1 cellular context compared by ENCODE assay signal in the genomic region with DNA sequence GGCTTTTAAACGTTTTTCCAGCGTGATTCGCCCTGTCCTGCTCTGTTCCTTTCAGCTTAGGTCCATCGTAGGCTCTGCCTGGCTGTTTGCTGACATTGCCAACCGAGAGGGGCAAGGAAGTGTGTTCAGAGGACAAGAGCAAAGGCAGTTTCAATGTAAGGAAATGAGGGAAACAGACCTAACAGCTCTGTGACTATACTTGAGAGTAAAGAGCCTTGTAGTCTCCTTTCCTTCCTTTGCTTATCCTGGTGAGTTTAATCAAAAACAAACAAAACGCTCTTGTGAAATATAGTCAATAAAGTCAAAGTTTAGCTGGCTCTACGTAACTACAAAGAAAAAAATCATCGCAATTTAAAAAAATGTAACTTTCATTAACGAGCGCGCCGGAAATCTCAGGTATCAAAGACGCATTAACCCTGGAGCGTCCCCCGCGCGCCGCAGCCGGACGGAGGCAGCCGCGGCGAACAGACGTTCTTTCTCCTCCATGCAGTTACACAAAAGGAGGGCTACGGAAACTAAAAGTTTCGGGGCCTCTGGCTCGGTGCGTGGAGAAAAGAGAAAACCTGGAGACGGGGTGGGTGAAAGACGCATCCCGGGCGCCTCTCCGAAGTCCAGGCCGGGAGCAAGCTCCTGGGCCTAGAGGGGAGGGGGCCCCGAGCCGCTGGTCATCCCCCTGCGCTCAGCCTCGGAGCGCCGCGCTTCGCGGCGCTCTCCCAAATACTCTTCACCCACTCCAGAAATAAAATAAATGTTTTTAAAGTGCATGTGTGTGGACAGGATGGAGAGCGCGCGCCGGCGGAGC.
TF ChIP-seq lines count a peak whose summit lies in the region.

No MANE protein-coding gene starts in this region.

TF ChIP-seq in HEK293, 187 proteins besides CTCF, POLR2A, EP300 and RAD21 (continued from another document):
- no peak for TF ChIP-seq ZNF571 (tag by site-specific recombination; IDR thresholded peaks at IDR 0.05)
- TF ChIP-seq ZNF223 (tag by site-specific recombination; IDR thresholded peaks at IDR 0.05): no peak
- TF ChIP-seq ZNF426 (tag by site-specific recombination; IDR thresholded peaks at IDR 0.05): no peak
- TF ChIP-seq ZNF529 (tag by site-specific recombination; IDR thresholded peaks at IDR 0.05; ENCODE audit: insufficient replicate concordance): peak; percentile 86
- TF ChIP-seq ZNF777 (tag by site-specific recombination; IDR thresholded peaks at IDR 0.05; ENCODE audit: borderline replicate concordance): no peak
- TF ChIP-seq ZNF341 (tag by site-specific recombination; IDR thresholded peaks at IDR 0.05; ENCODE audit: low read depth): 0 out of 2 replicates have a peak, but pooled peaks have one; percentile 49
- TF ChIP-seq ZNF501 (tag by site-specific recombination; IDR thresholded peaks at IDR 0.05): peak; percentile 65; the same call in 1 of the 2 replicates
- no peak for TF ChIP-seq TCF7L2 (IDR thresholded peaks at IDR 0.05; ENCODE audit: borderline replicate concordance, low read depth, low read length)
- TF ChIP-seq, protein P1, sequence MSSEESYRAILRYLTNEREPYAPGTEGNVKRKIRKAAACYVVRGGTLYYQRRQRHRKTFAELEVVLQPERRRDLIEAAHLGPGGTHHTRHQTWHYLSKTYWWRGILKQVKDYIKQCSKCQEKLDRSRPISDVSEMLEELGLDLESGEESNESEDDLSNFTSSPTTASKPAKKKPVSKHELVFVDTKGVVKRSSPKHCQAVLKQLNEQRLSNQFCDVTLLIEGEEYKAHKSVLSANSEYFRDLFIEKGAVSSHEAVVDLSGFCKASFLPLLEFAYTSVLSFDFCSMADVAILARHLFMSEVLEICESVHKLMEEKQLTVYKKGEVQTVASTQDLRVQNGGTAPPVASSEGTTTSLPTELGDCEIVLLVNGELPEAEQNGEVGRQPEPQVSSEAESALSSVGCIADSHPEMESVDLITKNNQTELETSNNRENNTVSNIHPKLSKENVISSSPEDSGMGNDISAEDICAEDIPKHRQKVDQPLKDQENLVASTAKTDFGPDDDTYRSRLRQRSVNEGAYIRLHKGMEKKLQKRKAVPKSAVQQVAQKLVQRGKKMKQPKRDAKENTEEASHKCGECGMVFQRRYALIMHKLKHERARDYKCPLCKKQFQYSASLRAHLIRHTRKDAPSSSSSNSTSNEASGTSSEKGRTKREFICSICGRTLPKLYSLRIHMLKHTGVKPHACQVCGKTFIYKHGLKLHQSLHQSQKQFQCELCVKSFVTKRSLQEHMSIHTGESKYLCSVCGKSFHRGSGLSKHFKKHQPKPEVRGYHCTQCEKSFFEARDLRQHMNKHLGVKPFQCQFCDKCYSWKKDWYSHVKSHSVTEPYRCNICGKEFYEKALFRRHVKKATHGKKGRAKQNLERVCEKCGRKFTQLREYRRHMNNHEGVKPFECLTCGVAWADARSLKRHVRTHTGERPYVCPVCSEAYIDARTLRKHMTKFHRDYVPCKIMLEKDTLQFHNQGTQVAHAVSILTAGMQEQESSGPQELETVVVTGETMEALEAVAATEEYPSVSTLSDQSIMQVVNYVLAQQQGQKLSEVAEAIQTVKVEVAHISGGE (tag by site-specific recombination; conservative IDR thresholded peaks at IDR 0.05; ENCODE audit: low read depth): peak; percentile 45
- TF ChIP-seq ZNF24 (tag by site-specific recombination; IDR thresholded peaks at IDR 0.05): peak; percentile 71; the same call in 1 of the 2 replicates
- peak; percentile 80; the same call in 1 of the 2 replicates for TF ChIP-seq ZBTB20 (tag by site-specific recombination; IDR thresholded peaks at IDR 0.05)
- no peak for TF ChIP-seq GFI1B (tag by site-specific recombination; IDR thresholded peaks at IDR 0.05)
- no peak for TF ChIP-seq SCRT2 (tag by site-specific recombination; IDR thresholded peaks at IDR 0.05)
- TF ChIP-seq ZNF510 (tag by site-specific recombination; IDR thresholded peaks at IDR 0.05; ENCODE audit: insufficient replicate concordance): no peak
- no peak for TF ChIP-seq BCL11A (tag by site-specific recombination; IDR thresholded peaks at IDR 0.05; ENCODE audit: low read depth)
- TF ChIP-seq KLF9 (tag by site-specific recombination; IDR thresholded peaks at IDR 0.05; ENCODE audit: low read depth): peak; percentile 12; the same call in 1 of the 2 replicates
- no peak for TF ChIP-seq ZNF239 (tag by site-specific recombination; IDR thresholded peaks at IDR 0.05)
- TF ChIP-seq, protein P2, sequence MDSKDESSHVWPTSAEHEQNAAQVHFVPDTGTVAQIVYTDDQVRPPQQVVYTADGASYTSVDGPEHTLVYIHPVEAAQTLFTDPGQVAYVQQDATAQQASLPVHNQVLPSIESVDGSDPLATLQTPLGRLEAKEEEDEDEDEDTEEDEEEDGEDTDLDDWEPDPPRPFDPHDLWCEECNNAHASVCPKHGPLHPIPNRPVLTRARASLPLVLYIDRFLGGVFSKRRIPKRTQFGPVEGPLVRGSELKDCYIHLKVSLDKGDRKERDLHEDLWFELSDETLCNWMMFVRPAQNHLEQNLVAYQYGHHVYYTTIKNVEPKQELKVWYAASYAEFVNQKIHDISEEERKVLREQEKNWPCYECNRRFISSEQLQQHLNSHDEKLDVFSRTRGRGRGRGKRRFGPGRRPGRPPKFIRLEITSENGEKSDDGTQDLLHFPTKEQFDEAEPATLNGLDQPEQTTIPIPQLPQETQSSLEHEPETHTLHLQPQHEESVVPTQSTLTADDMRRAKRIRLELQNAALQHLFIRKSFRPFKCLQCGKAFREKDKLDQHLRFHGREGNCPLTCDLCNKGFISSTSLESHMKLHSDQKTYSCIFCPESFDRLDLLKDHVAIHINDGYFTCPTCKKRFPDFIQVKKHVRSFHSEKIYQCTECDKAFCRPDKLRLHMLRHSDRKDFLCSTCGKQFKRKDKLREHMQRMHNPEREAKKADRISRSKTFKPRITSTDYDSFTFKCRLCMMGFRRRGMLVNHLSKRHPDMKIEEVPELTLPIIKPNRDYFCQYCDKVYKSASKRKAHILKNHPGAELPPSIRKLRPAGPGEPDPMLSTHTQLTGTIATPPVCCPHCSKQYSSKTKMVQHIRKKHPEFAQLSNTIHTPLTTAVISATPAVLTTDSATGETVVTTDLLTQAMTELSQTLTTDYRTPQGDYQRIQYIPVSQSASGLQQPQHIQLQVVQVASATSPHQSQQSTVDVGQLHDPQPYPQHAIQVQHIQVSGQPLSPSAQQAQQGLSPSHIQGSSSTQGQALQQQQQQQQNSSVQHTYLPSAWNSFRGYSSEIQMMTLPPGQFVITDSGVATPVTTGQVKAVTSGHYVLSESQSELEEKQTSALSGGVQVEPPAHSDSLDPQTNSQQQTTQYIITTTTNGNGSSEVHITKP (tag by site-specific recombination; IDR thresholded peaks at IDR 0.05): peak; percentile 71
- TF ChIP-seq ZNF629 (tag by site-specific recombination; IDR thresholded peaks at IDR 0.05): peak; percentile 58
- 0 out of 2 replicates have a peak, but pooled peaks have one; percentile 22 for TF ChIP-seq ZNF843 (tag by site-specific recombination; IDR thresholded peaks at IDR 0.05)
- TF ChIP-seq, protein P3, sequence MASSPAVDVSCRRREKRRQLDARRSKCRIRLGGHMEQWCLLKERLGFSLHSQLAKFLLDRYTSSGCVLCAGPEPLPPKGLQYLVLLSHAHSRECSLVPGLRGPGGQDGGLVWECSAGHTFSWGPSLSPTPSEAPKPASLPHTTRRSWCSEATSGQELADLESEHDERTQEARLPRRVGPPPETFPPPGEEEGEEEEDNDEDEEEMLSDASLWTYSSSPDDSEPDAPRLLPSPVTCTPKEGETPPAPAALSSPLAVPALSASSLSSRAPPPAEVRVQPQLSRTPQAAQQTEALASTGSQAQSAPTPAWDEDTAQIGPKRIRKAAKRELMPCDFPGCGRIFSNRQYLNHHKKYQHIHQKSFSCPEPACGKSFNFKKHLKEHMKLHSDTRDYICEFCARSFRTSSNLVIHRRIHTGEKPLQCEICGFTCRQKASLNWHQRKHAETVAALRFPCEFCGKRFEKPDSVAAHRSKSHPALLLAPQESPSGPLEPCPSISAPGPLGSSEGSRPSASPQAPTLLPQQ (tag by site-specific recombination; IDR thresholded peaks at IDR 0.05): peak; percentile 68; the same call in 1 of the 2 replicates
- TF ChIP-seq, protein P4, sequence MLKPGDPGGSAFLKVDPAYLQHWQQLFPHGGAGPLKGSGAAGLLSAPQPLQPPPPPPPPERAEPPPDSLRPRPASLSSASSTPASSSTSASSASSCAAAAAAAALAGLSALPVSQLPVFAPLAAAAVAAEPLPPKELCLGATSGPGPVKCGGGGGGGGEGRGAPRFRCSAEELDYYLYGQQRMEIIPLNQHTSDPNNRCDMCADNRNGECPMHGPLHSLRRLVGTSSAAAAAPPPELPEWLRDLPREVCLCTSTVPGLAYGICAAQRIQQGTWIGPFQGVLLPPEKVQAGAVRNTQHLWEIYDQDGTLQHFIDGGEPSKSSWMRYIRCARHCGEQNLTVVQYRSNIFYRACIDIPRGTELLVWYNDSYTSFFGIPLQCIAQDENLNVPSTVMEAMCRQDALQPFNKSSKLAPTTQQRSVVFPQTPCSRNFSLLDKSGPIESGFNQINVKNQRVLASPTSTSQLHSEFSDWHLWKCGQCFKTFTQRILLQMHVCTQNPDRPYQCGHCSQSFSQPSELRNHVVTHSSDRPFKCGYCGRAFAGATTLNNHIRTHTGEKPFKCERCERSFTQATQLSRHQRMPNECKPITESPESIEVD (tag by site-specific recombination; IDR thresholded peaks at IDR 0.05): peak; percentile 45
- peak; percentile 77 for TF ChIP-seq ZBTB17 (tag by site-specific recombination; IDR thresholded peaks at IDR 0.05)
- TF ChIP-seq, protein P5, sequence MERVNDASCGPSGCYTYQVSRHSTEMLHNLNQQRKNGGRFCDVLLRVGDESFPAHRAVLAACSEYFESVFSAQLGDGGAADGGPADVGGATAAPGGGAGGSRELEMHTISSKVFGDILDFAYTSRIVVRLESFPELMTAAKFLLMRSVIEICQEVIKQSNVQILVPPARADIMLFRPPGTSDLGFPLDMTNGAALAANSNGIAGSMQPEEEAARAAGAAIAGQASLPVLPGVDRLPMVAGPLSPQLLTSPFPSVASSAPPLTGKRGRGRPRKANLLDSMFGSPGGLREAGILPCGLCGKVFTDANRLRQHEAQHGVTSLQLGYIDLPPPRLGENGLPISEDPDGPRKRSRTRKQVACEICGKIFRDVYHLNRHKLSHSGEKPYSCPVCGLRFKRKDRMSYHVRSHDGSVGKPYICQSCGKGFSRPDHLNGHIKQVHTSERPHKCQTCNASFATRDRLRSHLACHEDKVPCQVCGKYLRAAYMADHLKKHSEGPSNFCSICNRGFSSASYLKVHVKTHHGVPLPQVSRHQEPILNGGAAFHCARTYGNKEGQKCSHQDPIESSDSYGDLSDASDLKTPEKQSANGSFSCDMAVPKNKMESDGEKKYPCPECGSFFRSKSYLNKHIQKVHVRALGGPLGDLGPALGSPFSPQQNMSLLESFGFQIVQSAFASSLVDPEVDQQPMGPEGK (tag by site-specific recombination; IDR thresholded peaks at IDR 0.05): peak; percentile 85
- TF ChIP-seq MZF1 (tag by site-specific recombination; IDR thresholded peaks at IDR 0.05; ENCODE audit: borderline replicate concordance): peak; percentile 26; the same call in 1 of the 2 replicates
- peak; percentile 81; the same call in 1 of the 2 replicates for TF ChIP-seq ZEB2 (tag by site-specific recombination; IDR thresholded peaks at IDR 0.05)
- TF ChIP-seq ZNF677 (tag by site-specific recombination; IDR thresholded peaks at IDR 0.05): 0 out of 2 replicates have a peak, but pooled peaks have one; percentile 24
- TF ChIP-seq, protein P6, sequence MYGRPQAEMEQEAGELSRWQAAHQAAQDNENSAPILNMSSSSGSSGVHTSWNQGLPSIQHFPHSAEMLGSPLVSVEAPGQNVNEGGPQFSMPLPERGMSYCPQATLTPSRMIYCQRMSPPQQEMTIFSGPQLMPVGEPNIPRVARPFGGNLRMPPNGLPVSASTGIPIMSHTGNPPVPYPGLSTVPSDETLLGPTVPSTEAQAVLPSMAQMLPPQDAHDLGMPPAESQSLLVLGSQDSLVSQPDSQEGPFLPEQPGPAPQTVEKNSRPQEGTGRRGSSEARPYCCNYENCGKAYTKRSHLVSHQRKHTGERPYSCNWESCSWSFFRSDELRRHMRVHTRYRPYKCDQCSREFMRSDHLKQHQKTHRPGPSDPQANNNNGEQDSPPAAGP (tag by site-specific recombination; IDR thresholded peaks at IDR 0.05): 0 out of 2 replicates have a peak, but pooled peaks have one; percentile 40
- TF ChIP-seq GLIS2 (tag by site-specific recombination; IDR thresholded peaks at IDR 0.05): peak; percentile 49; the same call in 1 of the 2 replicates
- TF ChIP-seq KLF16 (tag by site-specific recombination; IDR thresholded peaks at IDR 0.05): peak; percentile 81
- peak; percentile 76 for TF ChIP-seq IKZF3 (tag by site-specific recombination; IDR thresholded peaks at IDR 0.05)
- TF ChIP-seq, protein P7, sequence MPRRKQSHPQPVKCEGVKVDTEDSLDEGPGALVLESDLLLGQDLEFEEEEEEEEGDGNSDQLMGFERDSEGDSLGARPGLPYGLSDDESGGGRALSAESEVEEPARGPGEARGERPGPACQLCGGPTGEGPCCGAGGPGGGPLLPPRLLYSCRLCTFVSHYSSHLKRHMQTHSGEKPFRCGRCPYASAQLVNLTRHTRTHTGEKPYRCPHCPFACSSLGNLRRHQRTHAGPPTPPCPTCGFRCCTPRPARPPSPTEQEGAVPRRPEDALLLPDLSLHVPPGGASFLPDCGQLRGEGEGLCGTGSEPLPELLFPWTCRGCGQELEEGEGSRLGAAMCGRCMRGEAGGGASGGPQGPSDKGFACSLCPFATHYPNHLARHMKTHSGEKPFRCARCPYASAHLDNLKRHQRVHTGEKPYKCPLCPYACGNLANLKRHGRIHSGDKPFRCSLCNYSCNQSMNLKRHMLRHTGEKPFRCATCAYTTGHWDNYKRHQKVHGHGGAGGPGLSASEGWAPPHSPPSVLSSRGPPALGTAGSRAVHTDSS (tag by site-specific recombination; IDR thresholded peaks at IDR 0.05): peak; percentile 52; the same call in 1 of the 2 replicates
- peak; percentile 73 for TF ChIP-seq PRDM1 (tag by site-specific recombination; IDR thresholded peaks at IDR 0.05)
- TF ChIP-seq EGR2 (tag by site-specific recombination; IDR thresholded peaks at IDR 0.05; ENCODE audit: low read depth): no peak
- TF ChIP-seq ZFP37 (tag by site-specific recombination; IDR thresholded peaks at IDR 0.05): peak; percentile 47; the same call in 1 of the 2 replicates
- 0 out of 2 replicates have a peak, but pooled peaks have one; percentile 14 for TF ChIP-seq ZBTB7A (tag by site-specific recombination; IDR thresholded peaks at IDR 0.05; ENCODE audit: low read depth)
- TF ChIP-seq, protein P8, sequence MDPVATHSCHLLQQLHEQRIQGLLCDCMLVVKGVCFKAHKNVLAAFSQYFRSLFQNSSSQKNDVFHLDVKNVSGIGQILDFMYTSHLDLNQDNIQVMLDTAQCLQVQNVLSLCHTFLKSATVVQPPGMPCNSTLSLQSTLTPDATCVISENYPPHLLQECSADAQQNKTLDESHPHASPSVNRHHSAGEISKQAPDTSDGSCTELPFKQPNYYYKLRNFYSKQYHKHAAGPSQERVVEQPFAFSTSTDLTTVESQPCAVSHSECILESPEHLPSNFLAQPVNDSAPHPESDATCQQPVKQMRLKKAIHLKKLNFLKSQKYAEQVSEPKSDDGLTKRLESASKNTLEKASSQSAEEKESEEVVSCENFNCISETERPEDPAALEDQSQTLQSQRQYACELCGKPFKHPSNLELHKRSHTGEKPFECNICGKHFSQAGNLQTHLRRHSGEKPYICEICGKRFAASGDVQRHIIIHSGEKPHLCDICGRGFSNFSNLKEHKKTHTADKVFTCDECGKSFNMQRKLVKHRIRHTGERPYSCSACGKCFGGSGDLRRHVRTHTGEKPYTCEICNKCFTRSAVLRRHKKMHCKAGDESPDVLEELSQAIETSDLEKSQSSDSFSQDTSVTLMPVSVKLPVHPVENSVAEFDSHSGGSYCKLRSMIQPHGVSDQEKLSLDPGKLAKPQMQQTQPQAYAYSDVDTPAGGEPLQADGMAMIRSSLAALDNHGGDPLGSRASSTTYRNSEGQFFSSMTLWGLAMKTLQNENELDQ (tag by site-specific recombination; IDR thresholded peaks at IDR 0.05; ENCODE audit: low read depth): no peak
- TF ChIP-seq ZNF366 (tag by site-specific recombination; conservative IDR thresholded peaks at IDR 0.05): peak; percentile 68
